In genomic region chr6:43058511-43058910, GRCh38 we compare ENCODE assay signal across 8 cellular contexts. TPM values are rescaled to one million over a fixed set of nuclear protein-coding genes. Genes with fewer than 3 reads are reported as not detected.
DNase-seq lines count a peak whose midpoint lies in the region; ATAC-seq, FAIRE-seq and TF ChIP-seq lines count a peak whose summit lies in the region.

No MANE protein-coding gene starts in this region.

- peak overlapping the region; percentile 78; the same call in 1 of the 2 replicates for H2AFZ ChIP-seq in GM23248

- ATAC-seq in gastrocnemius medialis (no peak), left lobe of liver (no peak)

- no peaks in the 10 kb centered on the region for H3K9me2 ChIP-seq in GM23248 (ENCODE audit: insufficient read depth)

- FAIRE-seq in GM12892 (lab: Jason Lieb, UNC) = no peak

- no peaks in the 10 kb centered on the region for H3K9me3 ChIP-seq in GM23248 (ENCODE audit: low read depth)
- H3K9me3 ChIP-seq in SK-N-MC (ENCODE audit: low read depth, low read length) = no peaks in the 10 kb centered on the region
- H3K9me3 ChIP-seq in gastrocnemius medialis = no peaks in the 10 kb centered on the region

- 0 to 8% methylated on average over 1 of the region's 1 CpG for WGBS in GM23248 (ENCODE audit: low coverage in 1 of 2, low lambda C conversion rate in 2 of 2, missing lambda C conversion rate in 2 of 2), 2 experiments

- H3K27me3 ChIP-seq in GM23248 (replicated peaks; ENCODE audit: insufficient read depth) (no peaks in the 10 kb centered on the region), gastrocnemius medialis (no peaks in the 10 kb centered on the region)

- intact Hi-C loops in gastrocnemius medialis (cut with DNase I; ENCODE audit: low total_unique reads) = loop anchor here (2.0 to 10.0 kb wide), 3 partner anchors 80 to 314 kb away; partner anchors contain the start of genes PEX6 and TBCC

- TF ChIP-seq POLR2A in gastrocnemius medialis (IDR thresholded peaks at IDR 0.05) (no peak), GM12892 (IDR thresholded peaks at IDR 0.05; ENCODE audit: low read depth, low read length) (no peak)

- H3K36me3 ChIP-seq in GM23248 (ENCODE audit: low read depth) (peaks cover 3% of the 10 kb centered on the region; the same call in 1 of the 2 replicates), SK-N-MC (ENCODE audit: insufficient read depth, low read length) (peaks cover 19% of the 10 kb centered on the region; the same call in 1 of the 2 replicates), gastrocnemius medialis (peaks cover 0 to 37% of the 10 kb centered on the region in 2 donors)

- peak overlapping the region; percentile 85 for H3K4me2 ChIP-seq in GM23248 (ENCODE audit: unreplicated experiment)

- TF ChIP-seq CTCF in fibroblast of mammary gland (conservative IDR thresholded peaks at IDR 0.05; ENCODE audit: control insufficient read depth, insufficient read depth, low read depth, low read length) = no peak
- TF ChIP-seq CTCF in gastrocnemius medialis (IDR thresholded peaks at IDR 0.05 in 4 of 5, conservative IDR thresholded peaks at IDR 0.05 in 1 of 5) = no peak

- no peaks in the 10 kb centered on the region for H4K20me1 ChIP-seq in GM23248 (ENCODE audit: insufficient read depth)

- DNase-seq in GM23248 (peak; percentile 42), SK-N-MC (ENCODE audit: low read depth, low spot score) (no peak), fibroblast of mammary gland (ENCODE audit: low read depth) (no peak), gastrocnemius medialis (no peak), GM12892 (ENCODE audit: insufficient read length) (no peak), ACHN (no peak), NCI-H1105 treated with DMSO at 0.1 percent for 48 hours (lab: John Stamatoyannopoulos, UW) (no peak), left lobe of liver (ENCODE audit: low spot score) (no peak)

- H3K27ac ChIP-seq in GM23248 (no peak overlapping the region), SK-N-MC (no peak overlapping the region), gastrocnemius medialis (peak overlapping the region; percentile 90 to 99 (median 95))

- H3K9ac ChIP-seq in GM23248 (peak overlapping the region; percentile 96), SK-N-MC (ENCODE audit: insufficient read length) (peak overlapping the region; percentile 98)

- no peaks in the 10 kb centered on the region for H3F3A ChIP-seq in GM23248 (ENCODE audit: insufficient read depth)

- H3K79me2 ChIP-seq in GM23248 (ENCODE audit: insufficient read depth) = peaks cover 33% of the 10 kb centered on the region

- H3K4me3 ChIP-seq in GM23248 (peak overlapping the region; percentile 82), SK-N-MC (peak overlapping the region; percentile 100), fibroblast of mammary gland (ENCODE audit: control insufficient read depth, low read depth, low read length) (peak overlapping the region; percentile 67), gastrocnemius medialis (peak overlapping the region; percentile 87 to 98 (median 92))

- H3K4me1 ChIP-seq in GM23248 (ENCODE audit: insufficient read depth) = peaks cover 5% of the 10 kb centered on the region; the same call in 1 of the 2 replicates
- peaks cover 28 to 34% of the 10 kb centered on the region in 2 donors for H3K4me1 ChIP-seq in gastrocnemius medialis

- in situ Hi-C loops in GM23248 (cut with MboI) = no loop called here
- in situ Hi-C loops in gastrocnemius medialis (cut with MboI; ENCODE audit: low sequenced_read_pairs in 4 of 4) = no loop called here
- in situ Hi-C loops in ACHN (cut with HindIII; ENCODE audit: low pct_ligation_motif_present, low pct_unique_long_range_greater_than_20kb, low sequenced_read_pairs) = no loop called here

RNA-seq across cellular contexts. Expression of gene MRPL2, which starts 0.7 kb away (rescaled TPM):
- total RNA-seq in GM23248 (2014; rRNA removed; shearing (Covaris generic)) = 18.5 and 19.7 TPM in 2 replicates
- 71.9 and 78.0 TPM in 2 replicates for polyA plus RNA-seq in GM23248 (2016; fragmentation: Nextera tagmentation; extraction: Ambion mirVana)
- total RNA-seq in gastrocnemius medialis (10 to 100 TPM; 34.1 to 64.9 (median 41.1) TPM), left lobe of liver (71.8 TPM)
- polyA plus RNA-seq in GM12892 (2012; ENCODE audit: missing spikeins) = 32.5 TPM

RNA-seq across cellular contexts. Expression of gene KLC4, which starts 0.9 kb away (rescaled TPM):
- total RNA-seq in GM23248 (2014; rRNA removed; shearing (Covaris generic)) = 15.0 and 32.2 TPM in 2 replicates
- 10.4 and 10.7 TPM in 2 replicates for polyA plus RNA-seq in GM23248 (2016; fragmentation: Nextera tagmentation; extraction: Ambion mirVana)
- total RNA-seq in gastrocnemius medialis = 10 to 100 TPM; 12.2 to 19.3 (median 14.6) TPM
- 13.5 TPM for polyA plus RNA-seq in GM12892 (2012; ENCODE audit: missing spikeins)
- total RNA-seq in left lobe of liver = 141 TPM

RNA-seq across cellular contexts. Expression of gene CUL7, which starts 4.9 kb away (rescaled TPM):
- 50.1 and 54.1 TPM in 2 replicates for total RNA-seq in GM23248 (2014; rRNA removed; shearing (Covaris generic))
- 21.8 and 23.7 TPM in 2 replicates for polyA plus RNA-seq in GM23248 (2016; fragmentation: Nextera tagmentation; extraction: Ambion mirVana)
- total RNA-seq in gastrocnemius medialis (10 to 100 TPM; 11.9 to 21.3 (median 15.4) TPM), left lobe of liver (8.5 TPM)
- 11.7 TPM for polyA plus RNA-seq in GM12892 (2012; ENCODE audit: missing spikeins)

RNA-seq across cellular contexts. Expression of gene PTK7, which starts 17.6 kb away (rescaled TPM):
- total RNA-seq in GM23248 (2014; rRNA removed; shearing (Covaris generic)) = 146 and 162 TPM in 2 replicates
- polyA plus RNA-seq in GM23248 (2016; fragmentation: Nextera tagmentation; extraction: Ambion mirVana) = 110 and 113 TPM in 2 replicates
- total RNA-seq in gastrocnemius medialis = under 1 TPM; 0.15 to 0.64 (median 0.24) TPM
- polyA plus RNA-seq in GM12892 (2012; ENCODE audit: missing spikeins) = 0.83 TPM
- total RNA-seq in left lobe of liver = 1.3 TPM

RNA-seq across cellular contexts. Expression of gene RRP36, which starts 37.1 kb away (rescaled TPM):
- total RNA-seq in GM23248 (2014; rRNA removed; shearing (Covaris generic)) = 45.0 and 58.3 TPM in 2 replicates
- 71.6 and 74.3 TPM in 2 replicates for polyA plus RNA-seq in GM23248 (2016; fragmentation: Nextera tagmentation; extraction: Ambion mirVana)
- total RNA-seq in gastrocnemius medialis (10 to 100 TPM; 37.7 to 64.3 (median 51.0) TPM), left lobe of liver (21.7 TPM)
- 42.5 TPM for polyA plus RNA-seq in GM12892 (2012; ENCODE audit: missing spikeins)

Comparison
In these comparisons a context has a peak if more than half of its experiments do, and no peak if none do; other contexts are left out.
1. H3K27ac ChIP-seq: peak in gastrocnemius medialis (4 of 4); none in GM23248 (single experiment) and SK-N-MC (single experiment).
2. Peak in every context shown above with its lines, with median percentiles within 50 percentile points of each other: H3K4me3 ChIP-seq.